Comparison of ENCODE assay signal across 15 cellular contexts in genomic region chr13:23766939-23767338, GRCh38.
DNase-seq lines count a peak whose midpoint lies in the region; ATAC-seq, FAIRE-seq and TF ChIP-seq lines count a peak whose summit lies in the region.
"Had no signal": no experiment of that assay in that cellular context is flagged by ENCODE, and none has a peak within 500 bp of the region (broad histone marks: within the 10 kb centered on the region; RNA-seq: fewer than 3 reads in every experiment).

No MANE protein-coding gene starts in this region.

- no peak overlapping the region for H2AK9ac ChIP-seq in IMR-90 (replicated peaks; ENCODE audit: low read depth, low read length, poor library complexity)

- peak overlapping the region; percentile 13; the same call in 1 of the 2 replicates for H2BK120ac ChIP-seq in IMR-90 (ENCODE audit: low read depth, low read length)
- H2BK120ac ChIP-seq in H1 (replicated peaks; ENCODE audit: low read depth, low read length) = no peak overlapping the region
- no peak overlapping the region for H2BK120ac ChIP-seq in neuronal stem cell (ENCODE audit: low read depth, low read length)

- no peak for TF ChIP-seq POLR2A in IMR-90 (IDR thresholded peaks at IDR 0.05; ENCODE audit: low read depth, low read length)
- TF ChIP-seq POLR2A in H1 (IDR thresholded peaks at IDR 0.05; ENCODE audit: control extremely low read depth in 1 of 2, low read depth in 2 of 2, low read length in 2 of 2) = no peak

- no peaks in the 10 kb centered on the region for H3K36me3 ChIP-seq in BLaER1 treated with 17β-estradiol and CSF1 and Interleukin-3, amounts not matched to agents 10 nM and 100 nM
- H3K36me3 ChIP-seq in IMR-90 (ENCODE audit: control insufficient read depth, insufficient read depth, low read length) (no peaks in the 10 kb centered on the region), H1 (ENCODE audit: control insufficient read depth in 2 of 4, insufficient read depth in 4 of 4, low read length in 3 of 4) (no peaks in the 10 kb centered on the region), neuronal stem cell (replicated peaks in 1 of 2; ENCODE audit: control insufficient read depth in 2 of 2, insufficient read depth in 2 of 2, low read length in 2 of 2) (no peaks in the 10 kb centered on the region)
- H3K36me3 ChIP-seq: BE2C had no signal

- in situ Hi-C loops in IMR-90 (cut with MboI; ENCODE audit: low sequenced_read_pairs) = no loop called here

- H3K27me3 ChIP-seq in BLaER1 treated with 17β-estradiol and CSF1 and Interleukin-3, amounts not matched to agents 10 nM and 100 nM = no peaks in the 10 kb centered on the region
- no peaks in the 10 kb centered on the region for H3K27me3 ChIP-seq in IMR-90 (ENCODE audit: control insufficient read depth, insufficient read depth, low read length)
- H3K27me3 ChIP-seq in H1 (replicated peaks in 1 of 4; ENCODE audit: control insufficient read depth in 3 of 4, extremely low read depth in 1 of 4, insufficient read depth in 3 of 4, low read length in 3 of 4) = no peaks in the 10 kb centered on the region
- H3K27me3 ChIP-seq in neuronal stem cell (ENCODE audit: control insufficient read depth in 3 of 3, insufficient read depth in 3 of 3, low read depth in 1 of 3, low read length in 3 of 3) = no peaks in the 10 kb centered on the region
- H3K27me3 ChIP-seq: BE2C had no signal

- H3K14ac ChIP-seq in IMR-90 (replicated peaks; ENCODE audit: low read depth, low read length) (no peak overlapping the region), H1 (ENCODE audit: insufficient read length) (no peak overlapping the region), neuronal stem cell (ENCODE audit: low read length) (no peak overlapping the region)

- peak overlapping the region; percentile 24; the same call in 1 of the 2 replicates for H4K5ac ChIP-seq in IMR-90 (ENCODE audit: low read depth, low read length)
- H4K5ac ChIP-seq in H1 (ENCODE audit: insufficient read length, low read depth, low read length) = no peak overlapping the region

- DNase-seq in IMR-90 (no peak), H1 (ENCODE audit: low read depth in 1 of 2, low spot score in 2 of 2) (no peak), neuronal stem cell (ENCODE audit: low spot score) (no peak)
- no peak for DNase-seq in activated CD4-positive, alpha-beta T cell treated with anti-CD3 and anti-CD28 coated beads for 4 hours
- DNase-seq: BE2C; Caco-2; CD8-positive, alpha-beta memory T cell; DND-41; GF-D8; GM23248; H7 had no signal

- H2BK5ac ChIP-seq in IMR-90 (ENCODE audit: low read depth, low read length, poor library complexity, severe bottlenecking) (no peak overlapping the region), H1 (ENCODE audit: low read depth, low read length) (no peak overlapping the region), neuronal stem cell (ENCODE audit: low read length) (no peak overlapping the region)

- no peak overlapping the region for H3K4me3 ChIP-seq in BLaER1 treated with 17β-estradiol and CSF1 and Interleukin-3, amounts not matched to agents 10 nM and 100 nM
- H3K4me3 ChIP-seq in IMR-90 (ENCODE audit: insufficient read depth, low read depth, low read length) (no peak overlapping the region), H1 (ENCODE audit: extremely low read depth in 1 of 4, insufficient read depth in 2 of 4, low read depth in 3 of 4, low read length in 4 of 4) (no peak overlapping the region), neuronal stem cell (ENCODE audit: low read length in 2 of 2) (no peak overlapping the region)
- H3K4me3 ChIP-seq: A549, GM23248 had no signal

- no peaks in the 10 kb centered on the region for H3K23me2 ChIP-seq in H1 (ENCODE audit: low read depth, low read length)

- peaks cover 0 to 5% of the 10 kb centered on the region in 2 experiments; a peak in 1 of 4 replicates for H3K79me1 ChIP-seq in IMR-90 (ENCODE audit: low read depth in 1 of 2, low read length in 2 of 2)
- H3K79me1 ChIP-seq in H1 (ENCODE audit: low read depth, low read length) = no peaks in the 10 kb centered on the region
- no peaks in the 10 kb centered on the region for H3K79me1 ChIP-seq in neuronal stem cell (ENCODE audit: low read depth, low read length)

- TF ChIP-seq RAD21 in IMR-90 (IDR thresholded peaks at IDR 0.05; ENCODE audit: low read length) (no peak), H1 (IDR thresholded peaks at IDR 0.05 in 1 of 2, conservative IDR thresholded peaks at IDR 0.05 in 1 of 2; ENCODE audit: low read depth in 2 of 2, low read length in 2 of 2) (no peak)

- no peaks in the 10 kb centered on the region for H3K9me3 ChIP-seq in BLaER1 treated with 17β-estradiol and CSF1 and Interleukin-3, amounts not matched to agents 10 nM and 100 nM (replicated peaks in 1 of 11)
- H3K9me3 ChIP-seq in IMR-90 (ENCODE audit: control insufficient read depth, insufficient read depth, low read length) = no peaks in the 10 kb centered on the region
- H3K9me3 ChIP-seq in H1 (ENCODE audit: insufficient read depth in 2 of 2, low read depth in 1 of 2, low read length in 1 of 2) = no peaks in the 10 kb centered on the region
- peaks cover 0 to 2% of the 10 kb centered on the region in 2 donors for H3K9me3 ChIP-seq in neuronal stem cell (replicated peaks in 1 of 2; ENCODE audit: control insufficient read depth in 2 of 2, insufficient read depth in 1 of 2, low read depth in 1 of 2, low read length in 2 of 2)
- H3K9me3 ChIP-seq: A549, BE2C, Caco-2 had no signal

- POLR2A ChIA-PET in IMR-90 (lab: Charles Lee; ENCODE audit: unreplicated experiment) (no interaction called here), H1 (lab: Charles Lee; ENCODE audit: partially characterized antibody) (no interaction called here)

- no peaks in the 10 kb centered on the region for H3K79me2 ChIP-seq in H1 (ENCODE audit: control insufficient read depth in 1 of 2, insufficient read depth in 2 of 2, low read length in 2 of 2)

- H3K4ac ChIP-seq in IMR-90 (ENCODE audit: low read depth, low read length) (no peak overlapping the region), H1 (replicated peaks; ENCODE audit: insufficient read length, low read depth, low read length) (no peak overlapping the region), neuronal stem cell (ENCODE audit: low read length) (no peak overlapping the region)

- 33% methylated on average over 1 of the region's 1 CpG; no CpG with 5 or more reads in 1 of the 2 experiments for WGBS in IMR-90 (ENCODE audit: extremely low coverage in 2 of 2, insufficient read length in 1 of 2), 2 experiments
- WGBS in H1 (ENCODE audit: extremely low coverage in 1 of 2, insufficient coverage in 1 of 2, insufficient read length in 1 of 2, insufficient replicate concordance in 2 of 2, low coverage in 1 of 2, low lambda C conversion rate in 2 of 2, missing lambda C conversion rate in 1 of 2), 2 experiments = 88% methylated on average over 1 of the region's 1 CpG; no CpG with 5 or more reads in 1 of the 2 experiments
- no CpG with 5 or more reads among the region's 1 CpG for WGBS in neuronal stem cell (ENCODE audit: extremely low coverage in 2 of 2, insufficient read length in 2 of 2, insufficient replicate concordance in 1 of 2), 2 donors

- H2BK20ac ChIP-seq in IMR-90 (ENCODE audit: low read depth, low read length) (no peak overlapping the region), H1 (ENCODE audit: low read length) (no peak overlapping the region)

- peak overlapping the region in 8 of 11 experiments; percentile 8 to 61 (median 48); a peak in 14 of 22 replicates for H3K4me2 ChIP-seq in BLaER1 treated with 17β-estradiol and CSF1 and Interleukin-3, amounts not matched to agents 10 nM and 100 nM
- no peak overlapping the region for H3K4me2 ChIP-seq in IMR-90 (ENCODE audit: low read depth, low read length)
- no peak overlapping the region for H3K4me2 ChIP-seq in H1 (ENCODE audit: insufficient read depth in 1 of 2, low read depth in 2 of 2, low read length in 2 of 2)
- no peak overlapping the region for H3K4me2 ChIP-seq in neuronal stem cell (ENCODE audit: insufficient read depth, low read length, poor library complexity, severe bottlenecking)
- H3K4me2 ChIP-seq: A549 had no signal

- H3K56ac ChIP-seq in IMR-90 (ENCODE audit: extremely low read depth, insufficient read depth, low read length) (no peak overlapping the region), H1 (replicated peaks; ENCODE audit: insufficient read length, low read depth, low read length) (no peak overlapping the region)

- peaks cover 0 to 22% (median 11%) of the 10 kb centered on the region in 10 experiments; a peak in 12 of 20 replicates for H3K4me1 ChIP-seq in BLaER1 treated with 17β-estradiol and CSF1 and Interleukin-3, amounts not matched to agents 10 nM and 100 nM
- H3K4me1 ChIP-seq in IMR-90 (ENCODE audit: control insufficient read depth, insufficient read depth, low read length) (peaks cover 14% of the 10 kb centered on the region), H1 (replicated peaks in 1 of 4; ENCODE audit: control insufficient read depth in 3 of 4, insufficient read depth in 4 of 4, low read length in 3 of 4) (no peaks in the 10 kb centered on the region; a peak in 2 of 7 replicates), neuronal stem cell (ENCODE audit: control insufficient read depth in 2 of 2, insufficient read depth in 1 of 2, low read depth in 1 of 2, low read length in 2 of 2) (no peaks in the 10 kb centered on the region)
- H3K4me1 ChIP-seq: BE2C had no signal

- dilution Hi-C loops in IMR-90 (cut with HindIII; ENCODE audit: low sequenced_read_pairs, unreplicated experiment) = no loop called here

- no peak overlapping the region for H3K27ac ChIP-seq in BLaER1 treated with 17β-estradiol and CSF1 and Interleukin-3, amounts not matched to agents 10 nM and 100 nM
- H3K27ac ChIP-seq in IMR-90 (ENCODE audit: insufficient read depth, low read length) = no peak overlapping the region
- H3K27ac ChIP-seq in H1 (ENCODE audit: low read depth, low read length) = no peak overlapping the region
- H3K27ac ChIP-seq in neuronal stem cell (replicated peaks; ENCODE audit: low read length) = no peak overlapping the region
- H3K27ac ChIP-seq: A549, GM23248 had no signal

- BruUV-seq in IMR-90 (replicated peaks; lab: Mats Ljungman, UMichigan) = no TSS peak

- H3K18ac ChIP-seq in IMR-90 (ENCODE audit: low read depth, low read length) = peak overlapping the region; percentile 23; the same call in 1 of the 2 replicates
- H3K18ac ChIP-seq in H1 (ENCODE audit: extremely low read depth, low read length) = no peak overlapping the region
- H3K18ac ChIP-seq in neuronal stem cell (ENCODE audit: low read length) = peak overlapping the region; percentile 40

- peaks cover 11% of the 10 kb centered on the region for H3K9me1 ChIP-seq in IMR-90 (ENCODE audit: insufficient read depth, low read length)

- no peak for TF ChIP-seq EP300 in H1 (IDR thresholded peaks at IDR 0.05; ENCODE audit: borderline replicate concordance in 1 of 2, low read depth in 2 of 2, low read length in 2 of 2)

- H2AFZ ChIP-seq in IMR-90 (replicated peaks; ENCODE audit: low read length, poor library complexity) (no peak overlapping the region), H1 (ENCODE audit: low read length) (no peak overlapping the region), neuronal stem cell (ENCODE audit: low read length) (no peak overlapping the region)
- H2AFZ ChIP-seq: GM23248 had no signal

- no peak overlapping the region for H2BK15ac ChIP-seq in IMR-90 (ENCODE audit: low read depth, low read length)
- H2BK15ac ChIP-seq in H1 (ENCODE audit: low read length) = no peak overlapping the region
- H2BK15ac ChIP-seq in neuronal stem cell (ENCODE audit: low read length) = no peak overlapping the region

- TF ChIP-seq CTCF in IMR-90 (conservative IDR thresholded peaks at IDR 0.05; ENCODE audit: low read depth, low read length) (no peak), H1 (IDR thresholded peaks at IDR 0.05; ENCODE audit: control extremely low read depth in 1 of 3, insufficient read depth in 1 of 3, low read depth in 1 of 3, low read length in 3 of 3) (no peak)

- no peak for ATAC-seq in IMR-90 (ENCODE audit: low read depth)
- no peak for ATAC-seq in GM18867 (IDR thresholded peaks at IDR 0.05; ENCODE audit: unreplicated experiment)
- no peak for ATAC-seq in HG03196 (IDR thresholded peaks at IDR 0.05; ENCODE audit: unreplicated experiment)
- ATAC-seq: A549 had no signal

- no peaks in the 10 kb centered on the region for H4K20me1 ChIP-seq in BLaER1 treated with 17β-estradiol and CSF1 and Interleukin-3, amounts not matched to agents 10 nM and 100 nM
- no peaks in the 10 kb centered on the region for H4K20me1 ChIP-seq in IMR-90 (ENCODE audit: insufficient read depth, low read length)
- H4K20me1 ChIP-seq in H1 (replicated peaks in 1 of 2; ENCODE audit: control insufficient read depth in 1 of 2, insufficient read depth in 2 of 2, low read length in 2 of 2) = no peaks in the 10 kb centered on the region

- H4K91ac ChIP-seq in IMR-90 (ENCODE audit: insufficient read depth, low read depth, low read length) (no peak overlapping the region), H1 (replicated peaks; ENCODE audit: insufficient read length, low read length) (no peak overlapping the region), neuronal stem cell (ENCODE audit: low read depth, low read length, poor library complexity) (no peak overlapping the region)

- H4K8ac ChIP-seq in IMR-90 (ENCODE audit: low read depth in 2 of 2, low read length in 2 of 2) (no peak overlapping the region), H1 (ENCODE audit: extremely low read depth, insufficient read depth, low read length) (0 out of 2 replicates have a peak overlapping the region, but pooled peaks have one; percentile 0), neuronal stem cell (ENCODE audit: low read depth, low read length) (no peak overlapping the region)

- CTCF ChIA-PET in IMR-90 (lab: Yijun Ruan, JAX) (interaction anchor here (0.8 to 1.2 kb wide), 2 partner anchors 9 to 59 kb away, joined by 3 to 5 read pairs; no protein-coding TSS in a partner anchor), H1 (lab: Charles Lee; ENCODE audit: partially characterized antibody) (interaction anchor here (1.6 to 3.1 kb wide), 2 partner anchors 11 to 25 kb away, joined by 7 to 10 read pairs; no protein-coding TSS in a partner anchor)

- H3K23ac ChIP-seq in IMR-90 (ENCODE audit: low read depth, low read length) (no peak overlapping the region), H1 (ENCODE audit: insufficient read length) (no peak overlapping the region), neuronal stem cell (ENCODE audit: low read depth, low read length, poor library complexity) (no peak overlapping the region)

- H3K9ac ChIP-seq in BLaER1 treated with 17β-estradiol and CSF1 and Interleukin-3, amounts not matched to agents 10 nM and 100 nM = no peak overlapping the region
- no peak overlapping the region for H3K9ac ChIP-seq in IMR-90 (ENCODE audit: low read depth, low read length)
- no peak overlapping the region for H3K9ac ChIP-seq in H1 (replicated peaks in 1 of 4; ENCODE audit: extremely low read depth in 1 of 4, low read depth in 3 of 4, low read length in 3 of 4)
- no peak overlapping the region for H3K9ac ChIP-seq in neuronal stem cell (ENCODE audit: low read depth, low read length, poor library complexity)
- H3K9ac ChIP-seq: GM23248 had no signal

- FAIRE-seq in H1 (lab: Jason Lieb, UNC) = no peak
- FAIRE-seq: A549 had no signal

- no peak overlapping the region for H2AK5ac ChIP-seq in IMR-90 (ENCODE audit: low read depth, low read length)
- no peak overlapping the region for H2AK5ac ChIP-seq in H1 (ENCODE audit: low read depth, low read length)
- no peak overlapping the region for H2AK5ac ChIP-seq in neuronal stem cell (ENCODE audit: low read depth, low read length)

- intact Hi-C loops in IMR-90 (cut with micrococcal nuclease) = no loop called here

- no peak overlapping the region for H2BK12ac ChIP-seq in H1 (ENCODE audit: low read depth, low read length)
- H2BK12ac ChIP-seq in neuronal stem cell (ENCODE audit: low read length) = no peak overlapping the region

Comparison
In these comparisons a context has a peak if more than half of its experiments do, and no peak if none do; other contexts are left out.
1. H3K4me2 ChIP-seq: peak in BLaER1 treated with 17β-estradiol and CSF1 and Interleukin-3, amounts not matched to agents 10 nM and 100 nM (8 of 11); none in IMR-90 (single experiment), H1 (0 of 2) and neuronal stem cell (single experiment).